In the genomic region with DNA sequence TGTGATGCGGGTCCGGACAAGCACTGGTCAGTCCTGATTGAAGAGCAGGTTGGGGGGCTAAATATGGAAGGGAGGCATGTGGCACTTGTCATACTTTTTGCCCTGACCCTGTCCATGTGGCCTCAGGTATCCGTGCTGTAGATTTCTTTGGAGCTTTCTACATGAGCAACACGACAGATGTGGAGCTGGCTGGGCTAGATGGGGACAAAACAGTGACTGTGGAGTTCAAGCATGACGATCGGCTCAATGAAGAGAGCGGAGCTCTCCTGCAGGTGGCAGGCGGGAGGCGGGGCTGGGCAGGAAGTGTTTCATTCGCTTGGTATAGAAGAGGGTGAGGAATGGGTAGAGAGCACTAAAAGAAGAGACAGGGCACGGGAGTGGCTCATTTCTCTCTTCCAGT, we compare ENCODE assay signal across 10 cellular contexts. TPM values are rescaled to one million over a fixed set of nuclear protein-coding genes. Genes with fewer than 3 reads are reported as not detected.
A peak's percentile ranks its signal among the peaks of the same experiment; 100 is the strongest.
DNase-seq lines count a peak whose midpoint lies in the region; ATAC-seq and TF ChIP-seq lines count a peak whose summit lies in the region.
"Had no signal": no experiment of that assay in that cellular context is flagged by ENCODE, and none has a peak within 500 bp of the region (broad histone marks: within the 10 kb centered on the region; RNA-seq: fewer than 3 reads in every experiment).

No MANE protein-coding gene starts in this region.

- no peaks in the 10 kb centered on the region for H3K27me3 ChIP-seq in heart left ventricle

- no peak overlapping the region for H3K4me3 ChIP-seq in Jurkat, Clone E6-1 (ENCODE audit: low read length)
- no peak overlapping the region for H3K4me3 ChIP-seq in heart left ventricle

- H3K27ac ChIP-seq in heart left ventricle = no peak overlapping the region

- H3K9me3 ChIP-seq in heart left ventricle = no peaks in the 10 kb centered on the region

- peak overlapping the region; percentile 65 for H3K27ac Mint-ChIP-seq in stimulated activated naive B cell treated with anti-CD40 and anti-IgM and Interleukin-4, amounts not matched to agents 10 μg/mL and 1 μg/mL and 100 μg/mL, for 72 hours

- H3K4me1 ChIP-seq in heart left ventricle = peaks cover under 1 to 20% (median 12%) of the 10 kb centered on the region in 12 donors

- no peaks in the 10 kb centered on the region for H3K27me3 Mint-ChIP-seq in stimulated activated naive B cell treated with anti-CD40 and anti-IgM and Interleukin-4, amounts not matched to agents 10 μg/mL and 1 μg/mL and 100 μg/mL, for 72 hours

- peaks cover 0 to 82% (median 76%) of the 10 kb centered on the region in 9 donors for H3K36me3 ChIP-seq in heart left ventricle

- H3K9me3 Mint-ChIP-seq in stimulated activated naive B cell treated with anti-CD40 and anti-IgM and Interleukin-4, amounts not matched to agents 10 μg/mL and 1 μg/mL and 100 μg/mL, for 72 hours = no peaks in the 10 kb centered on the region

- H3K36me3 Mint-ChIP-seq in stimulated activated naive B cell treated with anti-CD40 and anti-IgM and Interleukin-4, amounts not matched to agents 10 μg/mL and 1 μg/mL and 100 μg/mL, for 72 hours = peaks cover 56 to 86% of the 10 kb centered on the region in 2 donors

- peak overlapping the region in 1 of 2 donors; percentile 8 for H3K4me3 Mint-ChIP-seq in stimulated activated naive B cell treated with anti-CD40 and anti-IgM and Interleukin-4, amounts not matched to agents 10 μg/mL and 1 μg/mL and 100 μg/mL, for 72 hours

- DNase-seq in Jurkat, Clone E6-1 (ENCODE audit: low read depth, low spot score) = peak; percentile 71
- DNase-seq in activated CD4-positive, alpha-beta T cell treated with anti-CD3 and anti-CD28 coated beads, Interleukin-2, amount 50 U/mL, for 48 hours = peak; percentile 50 to 62
- DNase-seq in effector CD8-positive, alpha-beta T cell (lab: John Stamatoyannopoulos, UW) = peak; percentile 23
- DNase-seq in stimulated activated naive B cell treated with anti-CD40 and anti-IgM and Interleukin-4, amounts not matched to agents 10 μg/mL and 1 μg/mL and 100 μg/mL, for 72 hours = no peak
- DNase-seq in NCI-H1436 treated with DMSO at 0.1 percent for 48 hours (lab: John Stamatoyannopoulos, UW) = no peak
- DNase-seq in NCI-H1048 (lab: John Stamatoyannopoulos, UW) = no peak
- DNase-seq in heart left ventricle = no peak
- DNase-seq: foreskin melanocyte, substantia nigra had no signal

- no peak for TF ChIP-seq CTCF in heart left ventricle (IDR thresholded peaks at IDR 0.05)

- 77 to 86% (median 81%) methylated on average over 11 of the region's 11 CpGs for whole genome bisulfite sequencing in heart left ventricle, 4 donors

- TF ChIP-seq POLR2A in heart left ventricle (IDR thresholded peaks at IDR 0.05) = no peak

- H3K4me1 Mint-ChIP-seq in stimulated activated naive B cell treated with anti-CD40 and anti-IgM and Interleukin-4, amounts not matched to agents 10 μg/mL and 1 μg/mL and 100 μg/mL, for 72 hours = peaks cover 21 to 25% of the 10 kb centered on the region in 2 donors

- intact Hi-C loops in heart left ventricle (cut with DNase I) = no loop called here

- no peak for ATAC-seq in stimulated activated naive B cell treated with anti-CD40 and anti-IgM and Interleukin-4, amounts not matched to agents 10 μg/mL and 1 μg/mL and 100 μg/mL, for 72 hours (replicated peaks)
- ATAC-seq in GM18519 (IDR thresholded peaks at IDR 0.05; ENCODE audit: low FRiP score, unreplicated experiment) (no peak), heart left ventricle (no peak)

RNA-seq across cellular contexts. Expression of gene CHCHD1, which starts 13.0 kb away (rescaled TPM):
- polyA plus RNA-seq in Jurkat, Clone E6-1 (2012; ENCODE audit: insufficient read depth, insufficient read length) = 85.9 TPM
- 10 to 100 TPM; 17.3 to 39.8 (median 22.7) TPM for total RNA-seq in heart left ventricle
- 10 to 100 TPM; 76.0 to 77.9 TPM for polyA plus RNA-seq in heart left ventricle

RNA-seq across cellular contexts. Expression of gene ZSWIM8, which starts 16.5 kb away (rescaled TPM):
- 28.1 TPM for polyA plus RNA-seq in Jurkat, Clone E6-1 (2012; ENCODE audit: insufficient read depth, insufficient read length)
- total RNA-seq in heart left ventricle = 10 to 100 TPM; 37.6 to 69.7 (median 58.0) TPM
- 10 to 100 TPM; 47.8 to 64.6 TPM for polyA plus RNA-seq in heart left ventricle

RNA-seq across cellular contexts. Expression of gene SEC24C, which starts 24.7 kb away (rescaled TPM):
- 35.0 TPM for polyA plus RNA-seq in Jurkat, Clone E6-1 (2012; ENCODE audit: insufficient read depth, insufficient read length)
- total RNA-seq in heart left ventricle = 10 to 100 TPM; 42.8 to 65.5 (median 49.5) TPM
- polyA plus RNA-seq in heart left ventricle = 10 to 100 TPM; 26.4 to 59.6 TPM

RNA-seq across cellular contexts. Expression of gene NDST2, which starts 42.5 kb away (rescaled TPM):
- 39.4 TPM for polyA plus RNA-seq in Jurkat, Clone E6-1 (2012; ENCODE audit: insufficient read depth, insufficient read length)
- total RNA-seq in heart left ventricle = 10 to 100 TPM in 6 of 9 donors, 1 to 10 TPM in 3; 5.8 to 32.3 (median 12.3) TPM
- polyA plus RNA-seq in heart left ventricle = 1 to 10 TPM; 8.3 to 9.4 TPM

Comparison
In these comparisons a context has a peak if more than half of its experiments do, and no peak if none do; other contexts are left out.
1. DNase-seq: peak in Jurkat, Clone E6-1 (single experiment), activated CD4-positive, alpha-beta T cell treated with anti-CD3 and anti-CD28 coated beads, Interleukin-2, amount 50 U/mL, for 48 hours (2 of 2) and effector CD8-positive, alpha-beta T cell (single experiment); none in stimulated activated naive B cell treated with anti-CD40 and anti-IgM and Interleukin-4, amounts not matched to agents 10 μg/mL and 1 μg/mL and 100 μg/mL, for 72 hours (single experiment), NCI-H1436 treated with DMSO at 0.1 percent for 48 hours (single experiment), NCI-H1048 (single experiment) and heart left ventricle (0 of 5).